ENCODE assay signal across 13 cellular contexts in the genomic region with DNA sequence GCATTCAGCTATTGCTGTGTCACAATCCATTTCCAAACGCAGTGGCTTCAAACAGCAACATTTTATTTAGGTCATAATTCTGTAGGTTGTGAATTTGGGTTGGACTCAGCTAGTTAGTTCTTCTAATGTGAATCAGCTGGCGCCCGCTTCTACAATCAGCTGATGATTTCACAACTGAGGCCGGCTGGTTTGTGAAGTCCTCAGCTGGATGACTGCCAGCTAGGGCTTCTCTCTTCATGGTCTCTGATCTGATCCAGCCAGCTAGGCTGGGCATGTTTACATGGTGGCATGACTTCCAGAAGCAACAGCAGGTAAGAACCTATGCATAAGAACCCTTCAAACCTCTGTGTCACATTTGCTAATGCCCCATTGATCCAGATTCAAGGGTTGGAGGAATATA.
A peak's percentile ranks its signal among the peaks of the same experiment; 100 is the strongest.
DNase-seq lines count a peak whose midpoint lies in the region; ATAC-seq and TF ChIP-seq lines count a peak whose summit lies in the region.
"Had no signal": no experiment of that assay in that cellular context is flagged by ENCODE, and none has a peak within 500 bp of the region (broad histone marks: within the 10 kb centered on the region; RNA-seq: fewer than 3 reads in every experiment).

No MANE protein-coding gene starts in this region.

- H3K27ac ChIP-seq in lung (ENCODE audit: low read depth in 1 of 2, low read length in 1 of 2), result no peak overlapping the region

- ATAC-seq in lung (ENCODE audit: insufficient read depth, low FRiP score), result no peak
- ATAC-seq: activated CD8-positive, alpha-beta T cell treated with anti-CD3 and anti-CD28 coated beads for 36 hours had no signal

- no peaks in the 10 kb centered on the region for H3K9me3 ChIP-seq in MG63
- no peaks in the 10 kb centered on the region for H3K9me3 ChIP-seq in lung (ENCODE audit: control insufficient read depth in 2 of 2, insufficient read depth in 1 of 2, low read length in 1 of 2)
- H3K9me3 ChIP-seq: HAP-1 had no signal

- no peaks in the 10 kb centered on the region for H3K4me1 ChIP-seq in lung (ENCODE audit: control insufficient read depth in 2 of 2, insufficient read depth in 2 of 2, low read length in 2 of 2)

- H3K4me3 ChIP-seq in MG63 (no peak overlapping the region), lung (no peak overlapping the region)
- H3K4me3 ChIP-seq: HAP-1 had no signal

- no peak for TF ChIP-seq CTCF in lung (IDR thresholded peaks at IDR 0.05; ENCODE audit: control extremely low read depth, extremely low read depth)

- H3K27me3 ChIP-seq in MG63, result no peaks in the 10 kb centered on the region
- H3K27me3 ChIP-seq in lung (ENCODE audit: control insufficient read depth, insufficient read depth), result no peaks in the 10 kb centered on the region

- H3K36me3 ChIP-seq in MG63, result no peaks in the 10 kb centered on the region
- H3K36me3 ChIP-seq in lung (ENCODE audit: control insufficient read depth in 2 of 2, insufficient read depth in 2 of 2, low read length in 2 of 2), result no peaks in the 10 kb centered on the region
- H3K36me3 ChIP-seq: HAP-1 had no signal

- 62 to 73% methylated on average over 4 of the region's 4 CpGs for WGBS in lung, 2 donors

- DNase-seq in DMS153 treated with DMSO at 0.1 percent for 48 hours (lab: John Stamatoyannopoulos, UW; ENCODE audit: unreplicated experiment) (peak; percentile 4), MG63 (peak; percentile 27), astrocyte of the hippocampus (ENCODE audit: low read depth, low spot score) (peak; percentile 5), lung (ENCODE audit: low spot score) (peak; percentile 35), foreskin melanocyte (no peak)
- no peak for DNase-seq in activated CD8-positive, alpha-beta memory T cell treated with anti-CD3 and anti-CD28 coated beads for 24 hours
- no peak for DNase-seq in activated CD4-positive, alpha-beta T cell treated with anti-CD3 and anti-CD28 coated beads, Interleukin-2, amount 50 U/mL, for 1 hour
- DNase-seq in effector CD4-positive, alpha-beta T cell, result no peak
- DNase-seq: activated CD8-positive, alpha-beta T cell treated with anti-CD3 and anti-CD28 coated beads for 36 hours; CD8-positive, alpha-beta memory T cell; effector CD8-positive, alpha-beta T cell; Kasumi-1 had no signal

Comparison
In these comparisons a context has a peak if more than half of its experiments do, and no peak if none do; other contexts are left out.
1. DNase-seq: peak in DMS153 treated with DMSO at 0.1 percent for 48 hours (single experiment), MG63 (single experiment), astrocyte of the hippocampus (single experiment) and lung (single experiment); none in foreskin melanocyte (single experiment), activated CD8-positive, alpha-beta memory T cell treated with anti-CD3 and anti-CD28 coated beads for 24 hours (single experiment), activated CD4-positive, alpha-beta T cell treated with anti-CD3 and anti-CD28 coated beads, Interleukin-2, amount 50 U/mL, for 1 hour (single experiment) and effector CD4-positive, alpha-beta T cell (single experiment).